8 cellular contexts compared by ENCODE assay signal in genomic region chr14:73949752-73950734, GRCh38. TPM values are rescaled to one million over a fixed set of nuclear protein-coding genes. Genes with fewer than 3 reads are reported as not detected.
DNase-seq lines count a peak whose midpoint lies in the region; ATAC-seq and TF ChIP-seq lines count a peak whose summit lies in the region.

COQ6 (plus strand) TSS chr14:73950302; CDS start chr14:73950333, 31 bp downstream.
FAM161B (minus strand) TSS chr14:73950094; CDS start chr14:73950026, 68 bp downstream.

- H3K27me3 ChIP-seq in AG04450 (ENCODE audit: control insufficient read depth, insufficient read depth, low read length): no peaks in the 10 kb centered on the region

- ATAC-seq in GM18870 (IDR thresholded peaks at IDR 0.05; ENCODE audit: unreplicated experiment): peak; percentile 87
- peak; percentile 88 for ATAC-seq in HG03135 (IDR thresholded peaks at IDR 0.05; ENCODE audit: unreplicated experiment)

- peaks cover 24 to 40% of the 10 kb centered on the region in 2 donors for H3K4me1 Mint-ChIP-seq in immature natural killer cell

- peak within 1 kb of the TSS; percentile 94 for H3K27ac ChIP-seq in AG04450 (ENCODE audit: low read depth, low read length)

- H3K27me3 Mint-ChIP-seq in immature natural killer cell (ENCODE audit: low read depth in 3 of 3): peaks cover 0 to 13% (median 5%) of the 10 kb centered on the region in 3 donors

- peak within 1 kb of the TSS; percentile 92 to 97 (median 95) for H3K27ac Mint-ChIP-seq in immature natural killer cell

- H3K4me3 Mint-ChIP-seq in immature natural killer cell: peak within 1 kb of the TSS; percentile 93 to 97 (median 95)

- peak; percentile 85 for DNase-seq in AG04450 (ENCODE audit: low read depth, low spot score)
- DNase-seq in NCI-H2196 treated with DMSO at 0.1 percent for 48 hours (lab: John Stamatoyannopoulos, UW; ENCODE audit: unreplicated experiment): peak; percentile 93
- DNase-seq in cardiac fibroblast (ENCODE audit: low read depth in 2 of 2): peak; percentile 97
- DNase-seq in immature natural killer cell: peak; percentile 94 to 95 (median 94)
- peak; percentile 87 for DNase-seq in smooth muscle cell of the brain vasculature (ENCODE audit: low read depth, low spot score)

- H3K36me3 Mint-ChIP-seq in immature natural killer cell: peaks cover 4 to 10% (median 4%) of the 10 kb centered on the region in 3 donors

- H3K4me3 ChIP-seq in AG04450 (ENCODE audit: low read depth, low read length): peak within 1 kb of the TSS; percentile 99
- H3K4me3 ChIP-seq in WI38 (ENCODE audit: low read depth, low read length): peak within 1 kb of the TSS; percentile 94
- H3K4me3 ChIP-seq in cardiac fibroblast (replicated peaks in 1 of 2; ENCODE audit: low read depth in 2 of 2, low read length in 2 of 2): peak within 1 kb of the TSS; percentile 93 to 95

- TF ChIP-seq CTCF in AG04450 (IDR thresholded peaks at IDR 0.05; ENCODE audit: low read depth, low read length) (peak; percentile 9; the same call in 1 of the 2 replicates), WI38 (IDR thresholded peaks at IDR 0.05; ENCODE audit: low read depth, low read length) (no peak), cardiac fibroblast (IDR thresholded peaks at IDR 0.05; ENCODE audit: low read depth, low read length) (no peak)

- CTCF ChIA-PET in AG04450 (lab: Charles Lee): interaction anchor here (0.5 kb wide), 1 partner anchor 22 kb away, joined by 5 read pairs; no protein-coding TSS in a partner anchor

- H3K9me3 Mint-ChIP-seq in immature natural killer cell: no peaks in the 10 kb centered on the region

- POLR2A ChIA-PET in AG04450 (lab: Yijun Ruan, JAX): interaction anchor here (0.8 kb wide), 1 partner anchor 164 kb away, joined by 3 read pairs; no protein-coding TSS in a partner anchor

- no peaks in the 10 kb centered on the region; the same call in 1 of the 2 replicates for H3K9me3 ChIP-seq in AG04450 (ENCODE audit: control insufficient read depth, insufficient read depth, low read length)

RNA-seq across cellular contexts. Expression of gene COQ6, which starts in this region (rescaled TPM):
- polyA plus RNA-seq in AG04450 (2011; rRNA removed): 25.9 and 28.5 TPM in 2 replicates
- 13.4 and 16.0 TPM in 2 replicates for polyA minus RNA-seq in AG04450 (2011; rRNA and poly(A)+ RNA removed)
- polyA plus RNA-seq in immature natural killer cell: 10 to 100 TPM; 11.2 to 16.6 (median 16.1) TPM

RNA-seq across cellular contexts. Expression of gene FAM161B, which starts in this region (rescaled TPM):
- 2.6 and 2.8 TPM in 2 replicates for polyA plus RNA-seq in AG04450 (2011; rRNA removed)
- polyA minus RNA-seq in AG04450 (2011; rRNA and poly(A)+ RNA removed): 2.0 and 2.1 TPM in 2 replicates
- polyA plus RNA-seq in immature natural killer cell: 1 to 10 TPM in 2 of 3 donors, under 1 TPM in 1; 0.91 to 3.6 (median 1.6) TPM

Comparison
In these comparisons a context has a peak if more than half of its experiments do, and no peak if none do; other contexts are left out.
1. Peak in every context shown above with its lines: DNase-seq, ATAC-seq, H3K4me3 ChIP-seq and H3K27ac ChIP-seq.